In genomic region chr6:138970856-138971425, GRCh38 we compare ENCODE assay signal across 8 cellular contexts. TPM values are rescaled to one million over a fixed set of nuclear protein-coding genes. Genes with fewer than 3 reads are reported as not detected.
DNase-seq lines count a peak whose midpoint lies in the region; ATAC-seq and TF ChIP-seq lines count a peak whose summit lies in the region.

No MANE protein-coding gene starts in this region.

- no peaks in the 10 kb centered on the region for H4K20me1 ChIP-seq in mammary epithelial cell (ENCODE audit: insufficient read depth, low read length)

- in situ Hi-C loops in mammary epithelial cell (cut with MboI; ENCODE audit: low sequenced_read_pairs in 2 of 2), result no loop called here

- DNase-seq in CD1c-positive myeloid dendritic cell (ENCODE audit: extremely low spot score), result peak; percentile 84
- DNase-seq in mammary epithelial cell, result peak; percentile 93
- DNase-seq in SIG-M5 treated with dmso at 0.1 percent for 504 hours (lab: John Stamatoyannopoulos, UW; ENCODE audit: unreplicated experiment), result no peak
- DNase-seq in activated CD4-positive, alpha-beta T cell treated with anti-CD3 and anti-CD28 coated beads for 4 hours, result no peak
- DNase-seq in WERI-Rb-1, result no peak

- H3K4me2 ChIP-seq in mammary epithelial cell (ENCODE audit: insufficient read depth, low read depth, low read length), result peak overlapping the region; percentile 73

- H3K9ac ChIP-seq in mammary epithelial cell (ENCODE audit: insufficient read depth, low read length), result peak overlapping the region; percentile 63

- no peak for TF ChIP-seq CTCF in mammary epithelial cell (conservative IDR thresholded peaks at IDR 0.05 in 1 of 2, IDR thresholded peaks at IDR 0.05 in 1 of 2; ENCODE audit: extremely low read depth in 1 of 2, insufficient read depth in 1 of 2, low read depth in 1 of 2, low read length in 2 of 2)
- no peak for TF ChIP-seq CTCF in WERI-Rb-1 (IDR thresholded peaks at IDR 0.05; ENCODE audit: low read depth, low read length)

- BruUV-seq in mammary epithelial cell (replicated peaks; lab: Mats Ljungman, UMichigan), result no TSS peak

- CTCF ChIA-PET in mammary epithelial cell (lab: Charles Lee; ENCODE audit: low non-redundant PET), result no interaction called here

- H3K4me1 ChIP-seq in mammary epithelial cell (ENCODE audit: insufficient read depth, low read length), result peaks cover 61% of the 10 kb centered on the region
- peaks cover 20 to 47% of the 10 kb centered on the region in 2 donors for H3K4me1 ChIP-seq in muscle layer of duodenum (ENCODE audit: control insufficient read depth in 1 of 2, insufficient read depth in 2 of 2, low read length in 2 of 2)

- intact Hi-C loops in mammary epithelial cell (cut with micrococcal nuclease), result no loop called here

- H2AFZ ChIP-seq in mammary epithelial cell (ENCODE audit: low read depth, low read length), result no peak overlapping the region

- peaks cover 96% of the 10 kb centered on the region for H3K79me2 ChIP-seq in mammary epithelial cell (ENCODE audit: insufficient read depth, low read length)

- H3K4me3 ChIP-seq in mammary epithelial cell (replicated peaks in 1 of 3; ENCODE audit: insufficient read depth in 1 of 3, low read depth in 2 of 3, low read length in 3 of 3) (peak overlapping the region in 1 of 3 experiments; percentile 13), muscle layer of duodenum (ENCODE audit: low read depth in 1 of 2, low read length in 2 of 2) (no peak overlapping the region), WERI-Rb-1 (ENCODE audit: low read depth, low read length) (no peak overlapping the region)

- no peaks in the 10 kb centered on the region for H3K36me3 ChIP-seq in mammary epithelial cell (ENCODE audit: insufficient read depth, low read length)
- H3K36me3 ChIP-seq in muscle layer of duodenum (ENCODE audit: control insufficient read depth in 1 of 2, insufficient read depth in 2 of 2, low read length in 2 of 2), result no peaks in the 10 kb centered on the region
- no peaks in the 10 kb centered on the region for H3K36me3 ChIP-seq in WERI-Rb-1

- no peaks in the 10 kb centered on the region for H3K9me3 ChIP-seq in mammary epithelial cell (replicated peaks; ENCODE audit: insufficient read depth, low read length)
- no peaks in the 10 kb centered on the region for H3K9me3 ChIP-seq in muscle layer of duodenum (ENCODE audit: control insufficient read depth in 1 of 2, low read length in 2 of 2)
- H3K9me3 ChIP-seq in WERI-Rb-1 (ENCODE audit: severe bottlenecking), result no peaks in the 10 kb centered on the region

- peak; percentile 55 for ATAC-seq in HG03139 (IDR thresholded peaks at IDR 0.05; ENCODE audit: unreplicated experiment)
- no peak for ATAC-seq in GM18858 (IDR thresholded peaks at IDR 0.05; ENCODE audit: unreplicated experiment)

- no peaks in the 10 kb centered on the region for H3K27me3 ChIP-seq in mammary epithelial cell (ENCODE audit: insufficient read depth, low read length)
- H3K27me3 ChIP-seq in muscle layer of duodenum (ENCODE audit: low read depth, low read length), result no peaks in the 10 kb centered on the region
- no peaks in the 10 kb centered on the region for H3K27me3 ChIP-seq in WERI-Rb-1 (ENCODE audit: insufficient read depth, low read depth, severe bottlenecking)

- WGBS in mammary epithelial cell (ENCODE audit: low coverage, missing lambda C conversion rate), result 9% methylated on average over 1 of the region's 1 CpG

- peak overlapping the region; percentile 93 for H3K27ac ChIP-seq in mammary epithelial cell (ENCODE audit: insufficient read depth, low read depth, low read length)
- peak overlapping the region; percentile 37 for H3K27ac ChIP-seq in muscle layer of duodenum (ENCODE audit: low read length)
- no peak overlapping the region for H3K27ac ChIP-seq in WERI-Rb-1

- dilution Hi-C loops in mammary epithelial cell (cut with HindIII; ENCODE audit: low sequenced_read_pairs), result no loop called here

RNA-seq across cellular contexts. Expression of gene REPS1, which starts 17.1 kb away (rescaled TPM):
- total RNA-seq in mammary epithelial cell, result 10 to 100 TPM; 39.5 to 55.8 TPM
- polyA plus RNA-seq in mammary epithelial cell, result 45.8 TPM
- 55.7 TPM for polyA minus RNA-seq in mammary epithelial cell

RNA-seq across cellular contexts. Expression of gene ABRACL, which starts 57.6 kb away (rescaled TPM):
- total RNA-seq in mammary epithelial cell, result 10 to 100 TPM; 42.5 to 50.4 TPM
- 65.2 TPM for polyA plus RNA-seq in mammary epithelial cell
- polyA minus RNA-seq in mammary epithelial cell, result 9.5 TPM

Comparison
In these comparisons a context has a peak if more than half of its experiments do, and no peak if none do; other contexts are left out.
1. DNase-seq: peak in CD1c-positive myeloid dendritic cell (single experiment) and mammary epithelial cell (single experiment); none in SIG-M5 treated with dmso at 0.1 percent for 504 hours (single experiment), activated CD4-positive, alpha-beta T cell treated with anti-CD3 and anti-CD28 coated beads for 4 hours (0 of 2) and WERI-Rb-1 (single experiment).